ENCODE assay signal across 8 cellular contexts in the genomic region with DNA sequence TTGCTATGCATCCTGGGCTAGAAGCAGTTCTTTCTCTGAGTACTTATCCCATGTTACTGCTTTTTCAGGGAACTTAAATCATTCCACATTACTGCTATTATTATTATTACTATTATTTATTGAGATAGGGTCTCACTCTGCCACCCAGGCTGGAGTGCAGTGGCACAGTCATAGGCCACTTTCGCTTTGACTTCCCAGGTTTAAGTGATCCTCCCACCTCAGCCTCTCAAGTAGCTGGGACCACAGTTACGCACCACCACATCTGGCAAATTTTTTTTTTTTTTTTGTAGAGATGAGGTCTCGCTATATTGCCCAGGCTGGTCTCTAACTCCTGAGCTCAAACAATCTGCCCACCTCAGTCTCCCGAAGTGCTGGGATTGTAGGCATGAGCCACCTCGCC. TPM values are rescaled to one million over a fixed set of nuclear protein-coding genes. Genes with fewer than 3 reads are reported as not detected.
A peak's percentile ranks its signal among the peaks of the same experiment; 100 is the strongest.
DNase-seq lines count a peak whose midpoint lies in the region; ATAC-seq, FAIRE-seq and TF ChIP-seq lines count a peak whose summit lies in the region.
"Not testable (repeated sequence)": the region's sequence is repeated elsewhere in the genome, so short reads cannot be mapped to it uniquely, and the experiment has no call there.

No MANE protein-coding gene starts in this region.

- not testable (repeated sequence) for H3K9me2 ChIP-seq in DOHH2 (replicated peaks; ENCODE audit: control insufficient read depth, low read length); OCI-LY7 (ENCODE audit: insufficient read depth, low read length)

- H3K27ac ChIP-seq in DOHH2 (ENCODE audit: low read depth, low read length) (peak overlapping the region; percentile 96), OCI-LY7 (ENCODE audit: low read depth, low read length, poor library complexity, severe bottlenecking) (peak overlapping the region; percentile 45)
- not testable (repeated sequence) for H3K27ac ChIP-seq in HepG2 (ENCODE audit: extremely low read length, insufficient read depth, low read length)

- not testable (repeated sequence) for H3K27ac Mint-ChIP-seq in activated CD4-positive, alpha-beta T cell treated with anti-CD3 and anti-CD28 coated beads for 36 hours; activated naive CD4-positive, alpha-beta T cell treated with anti-CD3 and anti-CD28 coated beads, Interleukin-2, amount 50 U/mL, for 72 hours; stimulated activated naive B cell treated with anti-CD40 and anti-IgM and Interleukin-4, amounts not matched to agents 10 μg/mL and 1 μg/mL and 100 μg/mL, for 72 hours
- H3K27ac Mint-ChIP-seq in natural killer cell treated with Interleukin-12 subunit alpha and Interleukin-12 subunit beta and Interleukin-15 and Interleukin-18, amount 100 ng/mL, for 72 hours = peak overlapping the region; percentile 3 to 83

- in situ Hi-C loops in HepG2 (cut with HindIII; ENCODE audit: extremely low pct_ligation_motif_present, low pct_unique_long_range_greater_than_20kb) = not testable (repeated sequence)

- H3K9ac ChIP-seq in HepG2 (ENCODE audit: insufficient read depth, low read depth, low read length) = not testable (repeated sequence)

- not testable (repeated sequence) for DNase-seq in OCI-LY7 (ENCODE audit: low spot score); activated CD4-positive, alpha-beta T cell treated with anti-CD3 and anti-CD28 coated beads for 36 hours; activated naive CD4-positive, alpha-beta T cell treated with anti-CD3 and anti-CD28 coated beads, Interleukin-2, amount 50 U/mL, for 72 hours (ENCODE audit: low spot score in 2 of 2); HepG2 (ENCODE audit: low spot score); natural killer cell treated with Interleukin-12 subunit alpha and Interleukin-12 subunit beta and Interleukin-15 and Interleukin-18, amount 100 ng/mL, for 72 hours (ENCODE audit: low spot score); stimulated activated naive B cell treated with anti-CD40 and anti-IgM and Interleukin-4, amounts not matched to agents 10 μg/mL and 1 μg/mL and 100 μg/mL, for 72 hours
- peak; percentile 5 for DNase-seq in mesenteric fat pad (ENCODE audit: low spot score)

- H3K4me2 ChIP-seq in DOHH2 (ENCODE audit: low read length) (peak overlapping the region; percentile 90), OCI-LY7 (ENCODE audit: low read length) (peak overlapping the region; percentile 35; the same call in 1 of the 2 replicates)
- H3K4me2 ChIP-seq in HepG2 (ENCODE audit: low read depth, low read length) = not testable (repeated sequence)

- H3K4me1 ChIP-seq in DOHH2 (ENCODE audit: control insufficient read depth, low read length) (peaks cover 98% of the 10 kb centered on the region), OCI-LY7 (ENCODE audit: insufficient read depth, low read length, poor library complexity, severe bottlenecking) (peaks cover 85% of the 10 kb centered on the region), HepG2 (ENCODE audit: insufficient read depth, low read length) (peaks cover 20% of the 10 kb centered on the region)

- peaks cover 15% of the 10 kb centered on the region for H3K4me1 Mint-ChIP-seq in activated CD4-positive, alpha-beta T cell treated with anti-CD3 and anti-CD28 coated beads for 36 hours
- H3K4me1 Mint-ChIP-seq in natural killer cell treated with Interleukin-12 subunit alpha and Interleukin-12 subunit beta and Interleukin-15 and Interleukin-18, amount 100 ng/mL, for 72 hours (ENCODE audit: low read depth in 2 of 2) = peaks cover 23 to 45% of the 10 kb centered on the region in 2 donors
- H3K4me1 Mint-ChIP-seq in stimulated activated naive B cell treated with anti-CD40 and anti-IgM and Interleukin-4, amounts not matched to agents 10 μg/mL and 1 μg/mL and 100 μg/mL, for 72 hours = peaks cover 18 to 55% of the 10 kb centered on the region in 2 donors

- not testable (repeated sequence) for H2AFZ ChIP-seq in OCI-LY7 (ENCODE audit: low read length); HepG2 (ENCODE audit: low read length)

- H3K79me2 ChIP-seq in DOHH2 (ENCODE audit: control insufficient read depth, low read length) (peaks cover 92% of the 10 kb centered on the region), OCI-LY7 (ENCODE audit: insufficient read depth, low read depth, low read length) (peaks cover 89% of the 10 kb centered on the region)
- H3K79me2 ChIP-seq in HepG2 (ENCODE audit: insufficient read depth, low read length) = not testable (repeated sequence)

- TF ChIP-seq CTCF in DOHH2 (IDR thresholded peaks at IDR 0.05; ENCODE audit: low read depth, low read length, poor library complexity, severe bottlenecking); OCI-LY7 (conservative IDR thresholded peaks at IDR 0.05; ENCODE audit: low read length); HepG2 (CRISPR knock-in tag; IDR thresholded peaks at IDR 0.05): not testable (repeated sequence)

- POLR2A ChIA-PET in OCI-LY7 (lab: Charles Lee) = interaction anchor here (0.6 to 11.2 kb wide), 6 partner anchors 14 to 245 kb away, joined by 4 to 154 read pairs (median 4); no protein-coding TSS in a partner anchor
- POLR2A ChIA-PET in activated CD4-positive, alpha-beta T cell treated with anti-CD3 and anti-CD28 coated beads for 36 hours (lab: Charles Lee); HepG2 (lab: Yijun Ruan, JAX): not testable (repeated sequence)

- peaks cover 11% of the 10 kb centered on the region for H3K36me3 Mint-ChIP-seq in activated CD4-positive, alpha-beta T cell treated with anti-CD3 and anti-CD28 coated beads for 36 hours (ENCODE audit: low read depth)
- not testable (repeated sequence) for H3K36me3 Mint-ChIP-seq in activated naive CD4-positive, alpha-beta T cell treated with anti-CD3 and anti-CD28 coated beads, Interleukin-2, amount 50 U/mL, for 72 hours; natural killer cell treated with Interleukin-12 subunit alpha and Interleukin-12 subunit beta and Interleukin-15 and Interleukin-18, amount 100 ng/mL, for 72 hours
- H3K36me3 Mint-ChIP-seq in stimulated activated naive B cell treated with anti-CD40 and anti-IgM and Interleukin-4, amounts not matched to agents 10 μg/mL and 1 μg/mL and 100 μg/mL, for 72 hours = peaks cover 34 to 52% of the 10 kb centered on the region in 2 donors

- H3F3A ChIP-seq in DOHH2 (ENCODE audit: control insufficient read depth, insufficient read depth) = peaks cover 49% of the 10 kb centered on the region

- not testable (repeated sequence) for TF ChIP-seq EP300 in HepG2 (IDR thresholded peaks at IDR 0.05; ENCODE audit: low read depth in 2 of 2, low read length in 2 of 2); HepG2 (CRISPR knock-in tag; IDR thresholded peaks at IDR 0.05; ENCODE audit: borderline replicate concordance)

- not testable (repeated sequence) for H4K20me1 ChIP-seq in DOHH2 (ENCODE audit: control insufficient read depth, insufficient read depth, low read depth, low read length); OCI-LY7 (ENCODE audit: insufficient read depth, low read length); HepG2 (ENCODE audit: insufficient read depth, low read length)

- CTCF ChIA-PET in OCI-LY7 (lab: Charles Lee; ENCODE audit: unreplicated experiment) = interaction anchor here (0.6 kb wide), 2 partner anchors 28 to 34 kb away, joined by 3 to 4 read pairs; no protein-coding TSS in a partner anchor
- CTCF ChIA-PET in activated CD4-positive, alpha-beta T cell treated with anti-CD3 and anti-CD28 coated beads for 36 hours (lab: Charles Lee); HepG2 (lab: Yijun Ruan, JAX; ENCODE audit: low intra/inter-chr PET ratio, low total read pairs): not testable (repeated sequence)

- H3K4me3 Mint-ChIP-seq in activated CD4-positive, alpha-beta T cell treated with anti-CD3 and anti-CD28 coated beads for 36 hours; stimulated activated naive B cell treated with anti-CD40 and anti-IgM and Interleukin-4, amounts not matched to agents 10 μg/mL and 1 μg/mL and 100 μg/mL, for 72 hours: not testable (repeated sequence)
- H3K4me3 Mint-ChIP-seq in natural killer cell treated with Interleukin-12 subunit alpha and Interleukin-12 subunit beta and Interleukin-15 and Interleukin-18, amount 100 ng/mL, for 72 hours = peak overlapping the region; percentile 94

- intact Hi-C loops in OCI-LY7 (cut with micrococcal nuclease; ENCODE audit: unreplicated experiment); activated CD4-positive, alpha-beta T cell treated with anti-CD3 and anti-CD28 coated beads for 36 hours (cut with DNase I, micrococcal nuclease); HepG2 (cut with micrococcal nuclease; ENCODE audit: unreplicated experiment): not testable (repeated sequence)

- H3K27me3 Mint-ChIP-seq in activated CD4-positive, alpha-beta T cell treated with anti-CD3 and anti-CD28 coated beads for 36 hours; natural killer cell treated with Interleukin-12 subunit alpha and Interleukin-12 subunit beta and Interleukin-15 and Interleukin-18, amount 100 ng/mL, for 72 hours; stimulated activated naive B cell treated with anti-CD40 and anti-IgM and Interleukin-4, amounts not matched to agents 10 μg/mL and 1 μg/mL and 100 μg/mL, for 72 hours: not testable (repeated sequence)

- peak; percentile 66 for ATAC-seq in activated CD4-positive, alpha-beta T cell treated with anti-CD3 and anti-CD28 coated beads for 36 hours
- peak; percentile 49 to 70 for ATAC-seq in activated naive CD4-positive, alpha-beta T cell treated with anti-CD3 and anti-CD28 coated beads, Interleukin-2, amount 50 U/mL, for 72 hours
- ATAC-seq in HepG2 = not testable (repeated sequence)
- ATAC-seq in natural killer cell treated with Interleukin-12 subunit alpha and Interleukin-12 subunit beta and Interleukin-15 and Interleukin-18, amount 100 ng/mL, for 72 hours = peak in 1 of 2 donors; percentile 74
- peak; percentile 45 to 69 for ATAC-seq in stimulated activated naive B cell treated with anti-CD40 and anti-IgM and Interleukin-4, amounts not matched to agents 10 μg/mL and 1 μg/mL and 100 μg/mL, for 72 hours (replicated peaks)

- H3K4me3 ChIP-seq in DOHH2 (ENCODE audit: low read length) = peak overlapping the region; percentile 75
- not testable (repeated sequence) for H3K4me3 ChIP-seq in OCI-LY7 (ENCODE audit: low read depth, low read length, poor library complexity, severe bottlenecking); HepG2 (replicated peaks in 1 of 3; ENCODE audit: insufficient read depth in 1 of 3, low read depth in 2 of 3, low read length in 3 of 3)

- H3K27me3 ChIP-seq in DOHH2 (ENCODE audit: control insufficient read depth, low read length); HepG2 (ENCODE audit: control insufficient read depth in 1 of 2, insufficient read depth in 2 of 2, low read length in 2 of 2): not testable (repeated sequence)

- WGBS in HepG2 (ENCODE audit: low lambda C conversion rate) = 85% methylated on average over 5 of the region's 5 CpGs

- H3K36me3 ChIP-seq in DOHH2 (ENCODE audit: control insufficient read depth, low read length) = peaks cover 44% of the 10 kb centered on the region
- peaks cover 65% of the 10 kb centered on the region for H3K36me3 ChIP-seq in OCI-LY7 (ENCODE audit: insufficient read depth, low read length)
- H3K36me3 ChIP-seq in HepG2 (replicated peaks in 1 of 2; ENCODE audit: control insufficient read depth in 1 of 2, insufficient read depth in 2 of 2, low read length in 2 of 2) = not testable (repeated sequence)

- not testable (repeated sequence) for TF ChIP-seq RAD21 in HepG2 (CRISPR knock-in tag; IDR thresholded peaks at IDR 0.05)

- not testable (repeated sequence) for H3K9me3 ChIP-seq in DOHH2 (ENCODE audit: control insufficient read depth, insufficient read depth, low read length); OCI-LY7 (ENCODE audit: low read length); HepG2 (ENCODE audit: low read length)

- FAIRE-seq in HepG2 (lab: Jason Lieb, UNC) = peak; percentile 4

- BruUV-seq in OCI-LY7 (replicated peaks; lab: Mats Ljungman, UMichigan); HepG2 (replicated peaks; lab: Mats Ljungman, UMichigan): not testable (repeated sequence)

- not testable (repeated sequence) for H3K9me3 Mint-ChIP-seq in activated CD4-positive, alpha-beta T cell treated with anti-CD3 and anti-CD28 coated beads for 36 hours (ENCODE audit: low read depth); activated naive CD4-positive, alpha-beta T cell treated with anti-CD3 and anti-CD28 coated beads, Interleukin-2, amount 50 U/mL, for 72 hours; natural killer cell treated with Interleukin-12 subunit alpha and Interleukin-12 subunit beta and Interleukin-15 and Interleukin-18, amount 100 ng/mL, for 72 hours; stimulated activated naive B cell treated with anti-CD40 and anti-IgM and Interleukin-4, amounts not matched to agents 10 μg/mL and 1 μg/mL and 100 μg/mL, for 72 hours

- TF ChIP-seq POLR2A in HepG2 (IDR thresholded peaks at IDR 0.05; ENCODE audit: insufficient read depth in 1 of 2, low read depth in 2 of 2, low read length in 2 of 2) = not testable (repeated sequence)

RNA-seq across cellular contexts. Expression of a gene that starts 28.4 kb away (rescaled TPM):
- total RNA-seq in OCI-LY7 (2014; rRNA removed; shearing (Covaris generic)) = 105 and 117 TPM in 2 replicates
- 248 and 285 TPM in 2 replicates for total RNA-seq in OCI-LY7 (2022)
- 100 to 1,000 TPM; 119 to 150 TPM for total RNA-seq in activated CD4-positive, alpha-beta T cell treated with anti-CD3 and anti-CD28 coated beads for 36 hours
- total RNA-seq in activated naive CD4-positive, alpha-beta T cell treated with anti-CD3 and anti-CD28 coated beads, Interleukin-2, amount 50 U/mL, for 72 hours = 100 to 1,000 TPM; 106 to 113 TPM
- 86.9 and 99.9 TPM in 2 replicates for total RNA-seq in HepG2 (2016; rRNA removed; fragmentation: Illumina TruSeq; extraction: Trizol)
- total RNA-seq in HepG2 (2016; cell fraction: cytosol; rRNA removed; fragmentation: Illumina TruSeq; extraction: Trizol; ENCODE audit: low read depth) = 152 and 160 TPM in 2 replicates
- 81.8 and 92.5 TPM in 2 replicates for total RNA-seq in HepG2 (2016; cell fraction: insoluble cytoplasmic fraction; rRNA removed; fragmentation: Illumina TruSeq; extraction: Trizol)
- 189 and 196 TPM in 2 replicates for total RNA-seq in HepG2 (2016; cell fraction: membrane; rRNA removed; fragmentation: Illumina TruSeq; extraction: Trizol)
- total RNA-seq in HepG2 (2016; cell fraction: nucleus; rRNA removed; fragmentation: Illumina TruSeq; extraction: Trizol) = 37.7 and 40.8 TPM in 2 replicates
- 66.7 and 90.2 TPM in 2 replicates for polyA plus RNA-seq in HepG2 (2011; rRNA removed)
- 51.3 and 62.4 TPM in 2 replicates for polyA plus RNA-seq in HepG2 (2011; cell fraction: cytosol; rRNA removed)
- 58.4 and 64.2 TPM in 2 replicates for polyA plus RNA-seq in HepG2 (2011; cell fraction: nucleus; rRNA removed)
- 53.5 and 72.8 TPM in 2 replicates for polyA plus RNA-seq in HepG2 (2012)
- 179 and 214 TPM in 2 replicates for polyA plus RNA-seq in HepG2 (2016; cell fraction: cytosol; fragmentation: Illumina TruSeq; extraction: Trizol; ENCODE audit: low read depth)
- polyA plus RNA-seq in HepG2 (2016; cell fraction: insoluble cytoplasmic fraction; fragmentation: Illumina TruSeq; extraction: Trizol; ENCODE audit: low read depth) = 114 TPM in 2 replicates
- 217 and 242 TPM in 2 replicates for polyA plus RNA-seq in HepG2 (2016; cell fraction: membrane; fragmentation: Illumina TruSeq; extraction: Trizol; ENCODE audit: low read depth)
- polyA plus RNA-seq in HepG2 (2016; cell fraction: nucleus; fragmentation: Illumina TruSeq; extraction: Trizol; ENCODE audit: insufficient read depth, low read depth) = 90.4 and 92.9 TPM in 2 replicates
- 28.1 and 28.3 TPM in 2 replicates for polyA minus RNA-seq in HepG2 (2011; rRNA and poly(A)+ RNA removed; ENCODE audit: low replicate concordance)
- 24.0 and 24.3 TPM in 2 replicates for polyA minus RNA-seq in HepG2 (2011; cell fraction: cytosol; rRNA and poly(A)+ RNA removed)
- 21.6 and 25.6 TPM in 2 replicates for polyA minus RNA-seq in HepG2 (2011; cell fraction: nucleus; rRNA and poly(A)+ RNA removed)
- 49.7 TPM for total RNA-seq in mesenteric fat pad
- 10 to 100 TPM; 47.1 to 62.2 TPM for total RNA-seq in natural killer cell treated with Interleukin-12 subunit alpha and Interleukin-12 subunit beta and Interleukin-15 and Interleukin-18, amount 100 ng/mL, for 72 hours
